Comparison of ENCODE assay signal across 8 cellular contexts in the genomic region with DNA sequence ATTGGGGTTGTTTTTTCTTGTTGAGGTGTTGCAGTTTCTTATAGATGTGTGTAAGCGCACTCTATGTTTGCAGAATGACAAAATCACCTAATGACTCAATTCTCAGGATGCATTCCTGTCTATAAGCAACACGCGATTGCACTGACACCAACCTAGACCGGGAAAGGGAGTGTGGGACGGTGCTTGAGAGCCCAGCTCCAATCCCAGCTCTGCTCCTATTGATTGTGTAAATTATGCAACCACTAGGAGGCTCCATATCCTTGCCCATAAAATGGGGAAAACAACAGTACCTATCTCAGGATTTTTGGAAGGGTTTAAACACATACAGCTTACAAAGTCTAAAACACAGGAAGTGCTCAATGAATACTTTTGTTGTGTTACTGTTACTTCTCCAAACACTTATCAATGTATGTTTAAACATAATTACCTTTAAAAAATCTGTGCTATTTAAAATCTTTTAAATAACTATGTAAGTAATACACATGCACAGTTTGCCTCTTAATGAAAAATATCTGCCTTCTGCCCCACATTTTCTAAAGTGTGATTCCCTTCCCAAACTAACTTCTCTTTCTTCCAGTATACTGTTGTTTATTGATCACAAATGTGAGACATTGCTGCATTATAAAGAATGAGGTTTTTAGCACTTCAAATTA.
DNase-seq lines count a peak whose midpoint lies in the region; ATAC-seq and TF ChIP-seq lines count a peak whose summit lies in the region.

No MANE protein-coding gene starts in this region.

- H3K4me3 ChIP-seq in GM23248 (no peak overlapping the region), breast epithelium (no peak overlapping the region)

- H3K27me3 ChIP-seq in GM23248 (replicated peaks; ENCODE audit: insufficient read depth) (no peaks in the 10 kb centered on the region), breast epithelium (no peaks in the 10 kb centered on the region)

- H3K4me1 ChIP-seq in GM23248 (ENCODE audit: insufficient read depth) (no peaks in the 10 kb centered on the region), breast epithelium (no peaks in the 10 kb centered on the region)

- peak; percentile 77 for ATAC-seq in left colon
- no peak for ATAC-seq in HG03135 (IDR thresholded peaks at IDR 0.05; ENCODE audit: unreplicated experiment)
- ATAC-seq in GM21360 (IDR thresholded peaks at IDR 0.05; ENCODE audit: unreplicated experiment): no peak

- H3K4me2 ChIP-seq in GM23248 (ENCODE audit: unreplicated experiment): no peak overlapping the region

- DNase-seq in Caki2 (ENCODE audit: low read depth): peak; percentile 23
- peak; percentile 77 for DNase-seq in GM23248
- peak; percentile 56 to 73 for DNase-seq in NCI-H2081 (lab: John Stamatoyannopoulos, UW)
- DNase-seq in breast epithelium (ENCODE audit: low spot score in 2 of 2): no peak
- peak in 1 of 2 donors; percentile 5 for DNase-seq in left colon
- DNase-seq in cortex of kidney (lab: John Stamatoyannopoulos, UW): no peak

- no peaks in the 10 kb centered on the region for H3K36me3 ChIP-seq in GM23248 (ENCODE audit: low read depth)
- H3K36me3 ChIP-seq in breast epithelium: no peaks in the 10 kb centered on the region

- H3K9me3 ChIP-seq in GM23248 (ENCODE audit: low read depth) (no peaks in the 10 kb centered on the region), breast epithelium (no peaks in the 10 kb centered on the region)

- no peak for TF ChIP-seq POLR2A in breast epithelium (IDR thresholded peaks at IDR 0.05)

- peak in 2 of 3 donors; percentile 19 to 20 for TF ChIP-seq CTCF in breast epithelium (IDR thresholded peaks at IDR 0.05)

- no peaks in the 10 kb centered on the region for H3K9me2 ChIP-seq in GM23248 (ENCODE audit: insufficient read depth)

- no peaks in the 10 kb centered on the region for H3K79me2 ChIP-seq in GM23248 (ENCODE audit: insufficient read depth)

- H2AFZ ChIP-seq in GM23248: no peak overlapping the region

- no peak overlapping the region for H3K27ac ChIP-seq in GM23248
- no peak overlapping the region for H3K27ac ChIP-seq in breast epithelium

- H3F3A ChIP-seq in GM23248 (ENCODE audit: insufficient read depth): no peaks in the 10 kb centered on the region

- in situ Hi-C loops in Caki2 (cut with HindIII; ENCODE audit: low pct_unique_long_range_greater_than_20kb, low sequenced_read_pairs): no loop called here
- in situ Hi-C loops in GM23248 (cut with MboI): no loop called here

- H4K20me1 ChIP-seq in GM23248 (ENCODE audit: insufficient read depth): no peaks in the 10 kb centered on the region

- 3 to 5% methylated on average over 5 of the region's 5 CpGs for WGBS in GM23248 (ENCODE audit: low coverage in 1 of 2, low lambda C conversion rate in 2 of 2, missing lambda C conversion rate in 2 of 2), 2 experiments

- no peak overlapping the region for H3K9ac ChIP-seq in GM23248

- intact Hi-C loops in breast epithelium (cut with DNase I; ENCODE audit: low total_unique reads) (loop anchor here (5.0 kb wide), 1 partner anchor 1388 kb away; no protein-coding TSS in a partner anchor), left colon (cut with DNase I, micrococcal nuclease) (no loop called here)

Comparison
In these comparisons a context has a peak if more than half of its experiments do, and no peak if none do; other contexts are left out.
1. DNase-seq: peak in Caki2 (single experiment), GM23248 (single experiment) and NCI-H2081 (2 of 2); none in breast epithelium (0 of 2) and cortex of kidney (single experiment).